ENCODE assay signal across 8 cellular contexts in genomic region chr13:114099918-114100445, GRCh38. TPM values are rescaled to one million over a fixed set of nuclear protein-coding genes. Genes with fewer than 3 reads are reported as not detected.
DNase-seq lines count a peak whose midpoint lies in the region; ATAC-seq and TF ChIP-seq lines count a peak whose summit lies in the region.

No MANE protein-coding gene starts in this region.

- H3K27ac Mint-ChIP-seq in stimulated activated naive CD8-positive, alpha-beta T cell treated with anti-CD3 and anti-CD28 coated beads, Interleukin-15, amount 100 ng/mL, for 72 hours = peak overlapping the region; percentile 85 to 90

- DNase-seq in NCI-H2227 (lab: John Stamatoyannopoulos, UW; ENCODE audit: unreplicated experiment) (peak; percentile 34), NCI-H2227 treated with DMSO at 0.1 percent for 48 hours (lab: John Stamatoyannopoulos, UW) (no peak), left cardiac atrium (peak; percentile 27), dermis blood vessel endothelial cell (no peak)
- no peak for DNase-seq in stimulated activated naive CD8-positive, alpha-beta T cell treated with anti-CD3 and anti-CD28 coated beads, Interleukin-15, amount 100 ng/mL, for 72 hours
- DNase-seq in activated CD8-positive, alpha-beta memory T cell treated with anti-CD3 and anti-CD28 coated beads, Interleukin-2, amount 50 U/mL, for 4 hours = no peak

- peak; percentile 10 for ATAC-seq in SK-N-SH treated with all-trans-retinoic acid at 6 μM for 48 hours
- ATAC-seq in left cardiac atrium = no peak
- ATAC-seq in stimulated activated naive CD8-positive, alpha-beta T cell treated with anti-CD3 and anti-CD28 coated beads, Interleukin-15, amount 100 ng/mL, for 72 hours = peak; percentile 37
- ATAC-seq in GM21390 (IDR thresholded peaks at IDR 0.05; ENCODE audit: unreplicated experiment) = no peak

- intact Hi-C loops in left cardiac atrium (cut with DNase I) = no loop called here

- peaks cover 0 to 15% of the 10 kb centered on the region in 2 donors for H3K9me3 Mint-ChIP-seq in stimulated activated naive CD8-positive, alpha-beta T cell treated with anti-CD3 and anti-CD28 coated beads, Interleukin-15, amount 100 ng/mL, for 72 hours

- H3K4me3 Mint-ChIP-seq in stimulated activated naive CD8-positive, alpha-beta T cell treated with anti-CD3 and anti-CD28 coated beads, Interleukin-15, amount 100 ng/mL, for 72 hours = peak overlapping the region in 1 of 2 donors; percentile 64

- H3K27me3 Mint-ChIP-seq in stimulated activated naive CD8-positive, alpha-beta T cell treated with anti-CD3 and anti-CD28 coated beads, Interleukin-15, amount 100 ng/mL, for 72 hours = no peaks in the 10 kb centered on the region

- H3K4me1 Mint-ChIP-seq in stimulated activated naive CD8-positive, alpha-beta T cell treated with anti-CD3 and anti-CD28 coated beads, Interleukin-15, amount 100 ng/mL, for 72 hours = peaks cover 83% of the 10 kb centered on the region

TF ChIP-seq in SK-N-SH treated with all-trans-retinoic acid at 6 μM for 48 hours, 23 proteins besides CTCF, POLR2A, EP300 and RAD21:
- TF ChIP-seq OSR1 (CRISPR knock-in tag; IDR thresholded peaks at IDR 0.05) = no peak

RNA-seq across cellular contexts. Expression of gene RASA3, which starts 32.4 kb away (rescaled TPM):
- total RNA-seq in left cardiac atrium (10 to 100 TPM; 19.9 to 20.1 TPM), dermis blood vessel endothelial cell (35.4 and 51.4 TPM in 2 replicates)

Comparison
In these comparisons a context has a peak if more than half of its experiments do, and no peak if none do; other contexts are left out.
1. DNase-seq: peak in NCI-H2227 (single experiment) and left cardiac atrium (single experiment); none in NCI-H2227 treated with DMSO at 0.1 percent for 48 hours (single experiment), stimulated activated naive CD8-positive, alpha-beta T cell treated with anti-CD3 and anti-CD28 coated beads, Interleukin-15, amount 100 ng/mL, for 72 hours (0 of 2), activated CD8-positive, alpha-beta memory T cell treated with anti-CD3 and anti-CD28 coated beads, Interleukin-2, amount 50 U/mL, for 4 hours (single experiment) and dermis blood vessel endothelial cell (single experiment).
2. ATAC-seq: peak in SK-N-SH treated with all-trans-retinoic acid at 6 μM for 48 hours (single experiment) and stimulated activated naive CD8-positive, alpha-beta T cell treated with anti-CD3 and anti-CD28 coated beads, Interleukin-15, amount 100 ng/mL, for 72 hours (single experiment); none in left cardiac atrium (0 of 2) and GM21390 (single experiment).